Comparison of ENCODE assay signal across 10 cellular contexts in genomic region chr11:62889126-62889483, GRCh38. TPM values are rescaled to one million over a fixed set of nuclear protein-coding genes. Genes with fewer than 3 reads are reported as not detected.
A peak's percentile ranks its signal among the peaks of the same experiment; 100 is the strongest.
DNase-seq lines count a peak whose midpoint lies in the region; ATAC-seq and TF ChIP-seq lines count a peak whose summit lies in the region.
"Had no signal": no experiment of that assay in that cellular context is flagged by ENCODE, and none has a peak within 500 bp of the region (broad histone marks: within the 10 kb centered on the region; RNA-seq: fewer than 3 reads in every experiment).

No MANE protein-coding gene starts in this region.

- ATAC-seq in stimulated activated naive CD8-positive, alpha-beta T cell treated with anti-CD3 and anti-CD28 coated beads, Interleukin-15, Interleukin-2, amounts not matched to agents 100 U/mL and 50 U/mL, for 24 hours = no peak

- H3K4me2 ChIP-seq in hepatocyte = peak overlapping the region; percentile 42

- H2AFZ ChIP-seq in hepatocyte = no peak overlapping the region

- no peaks in the 10 kb centered on the region for H3K27me3 ChIP-seq in hepatocyte

- no peaks in the 10 kb centered on the region for H3K9me2 ChIP-seq in hepatocyte (replicated peaks; ENCODE audit: insufficient read depth)

- DNase-seq in stimulated activated naive CD8-positive, alpha-beta T cell treated with anti-CD3 and anti-CD28 coated beads, Interleukin-15, Interleukin-2, amounts not matched to agents 100 U/mL and 50 U/mL, for 24 hours = no peak
- DNase-seq in hepatocyte (ENCODE audit: low spot score) (no peak), AML-193 (lab: John Stamatoyannopoulos, UW) (no peak), SW480 (ENCODE audit: low spot score) (no peak), SKM-1 (lab: John Stamatoyannopoulos, UW; ENCODE audit: unreplicated experiment) (no peak)
- DNase-seq: effector memory CD4-positive, alpha-beta T cell; NCI-H1436 had no signal

- H3K79me2 ChIP-seq in hepatocyte = peaks cover 30% of the 10 kb centered on the region

- no peak overlapping the region for H3K4me3 ChIP-seq in hepatocyte

- peak overlapping the region; percentile 89 for H3K27ac ChIP-seq in hepatocyte

- peak overlapping the region; percentile 57 for H3K27ac Mint-ChIP-seq in stimulated activated naive CD8-positive, alpha-beta T cell treated with anti-CD3 and anti-CD28 coated beads, Interleukin-15, Interleukin-2, amounts not matched to agents 100 ng/mL and 50 ng/mL, for 24 hours

- H3K36me3 ChIP-seq in hepatocyte (replicated peaks; ENCODE audit: insufficient read depth, low read depth) = no peaks in the 10 kb centered on the region

- peaks cover 49% of the 10 kb centered on the region for H4K20me1 ChIP-seq in hepatocyte (ENCODE audit: insufficient read depth, poor library complexity, severe bottlenecking)

- no peak overlapping the region for H3K4me3 Mint-ChIP-seq in stimulated activated naive CD8-positive, alpha-beta T cell treated with anti-CD3 and anti-CD28 coated beads, Interleukin-15, Interleukin-2, amounts not matched to agents 100 ng/mL and 50 ng/mL, for 24 hours

- no peaks in the 10 kb centered on the region for H3K9me3 Mint-ChIP-seq in stimulated activated naive CD8-positive, alpha-beta T cell treated with anti-CD3 and anti-CD28 coated beads, Interleukin-15, Interleukin-2, amounts not matched to agents 100 ng/mL and 50 ng/mL, for 24 hours

- peaks cover 35% of the 10 kb centered on the region for H3K4me1 Mint-ChIP-seq in stimulated activated naive CD8-positive, alpha-beta T cell treated with anti-CD3 and anti-CD28 coated beads, Interleukin-15, Interleukin-2, amounts not matched to agents 100 ng/mL and 50 ng/mL, for 24 hours (ENCODE audit: low read depth)

- TF ChIP-seq CTCF in hepatocyte (IDR thresholded peaks at IDR 0.05; ENCODE audit: poor library complexity) = no peak

- 68% methylated on average over 2 of the region's 2 CpGs for WGBS in hepatocyte (ENCODE audit: low lambda C conversion rate, missing lambda C conversion rate)

- H3K9me3 ChIP-seq in hepatocyte (ENCODE audit: low read depth) = no peaks in the 10 kb centered on the region

- H3K4me1 ChIP-seq in hepatocyte (ENCODE audit: insufficient read depth) = peaks cover 42% of the 10 kb centered on the region

- H3K36me3 Mint-ChIP-seq in stimulated activated naive CD8-positive, alpha-beta T cell treated with anti-CD3 and anti-CD28 coated beads, Interleukin-15, Interleukin-2, amounts not matched to agents 100 ng/mL and 50 ng/mL, for 24 hours (ENCODE audit: low read depth) = peaks cover 57% of the 10 kb centered on the region

- H3K27me3 Mint-ChIP-seq in stimulated activated naive CD8-positive, alpha-beta T cell treated with anti-CD3 and anti-CD28 coated beads, Interleukin-15, Interleukin-2, amounts not matched to agents 100 ng/mL and 50 ng/mL, for 24 hours = no peaks in the 10 kb centered on the region

RNA-seq across cellular contexts. Expression of gene SLC3A2, which starts 8.4 kb away (rescaled TPM):
- total RNA-seq in hepatocyte = 335 and 573 TPM in 2 replicates
- 456 and 476 TPM in 2 replicates for polyA plus RNA-seq in hepatocyte

RNA-seq across cellular contexts. Expression of gene CHRM1, which starts 32.1 kb away (rescaled TPM):
- not detected in 2 replicates for total RNA-seq in hepatocyte
- polyA plus RNA-seq in hepatocyte = not detected in 2 replicates
- total RNA-seq: subcutaneous adipose tissue had no signal
- polyA plus RNA-seq: BJ had no signal

RNA-seq across cellular contexts. Expression of gene WDR74, which starts 49.7 kb away (rescaled TPM):
- 28.0 and 30.9 TPM in 2 replicates for total RNA-seq in hepatocyte
- 28.9 and 34.1 TPM in 2 replicates for polyA plus RNA-seq in hepatocyte

RNA-seq across cellular contexts. Expression of gene TEX54, which starts 56.5 kb away (rescaled TPM):
- total RNA-seq in hepatocyte = not detected in 2 replicates
- 1.8 and 3.5 TPM in 2 replicates for polyA plus RNA-seq in hepatocyte
- total RNA-seq: subcutaneous adipose tissue had no signal
- polyA plus RNA-seq: BJ had no signal

RNA-seq across cellular contexts. Expression of gene STX5, which starts 57.3 kb away (rescaled TPM):
- 35.4 and 37.3 TPM in 2 replicates for total RNA-seq in hepatocyte
- 49.7 and 50.4 TPM in 2 replicates for polyA plus RNA-seq in hepatocyte
